In the genomic region with DNA sequence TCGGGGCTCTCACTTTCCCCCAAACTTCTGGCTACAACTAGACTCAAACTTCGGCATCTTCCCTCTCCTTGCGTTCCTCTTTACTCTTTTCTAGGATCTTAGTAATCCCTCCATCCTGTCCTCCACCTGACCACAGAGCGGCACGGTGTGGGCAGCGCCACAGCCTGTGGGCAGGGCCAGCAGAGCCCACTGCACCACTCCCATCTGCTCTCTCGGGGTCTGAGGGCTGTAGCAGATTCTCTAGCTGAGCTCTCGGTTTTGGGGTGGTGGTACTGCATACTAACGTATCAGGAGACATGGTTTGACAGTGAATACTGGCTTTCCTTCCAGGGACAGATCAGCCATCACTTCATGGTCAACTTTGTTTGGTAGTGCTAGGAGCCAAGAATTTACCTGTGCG, we compare ENCODE assay signal across 19 cellular contexts. TPM values are rescaled to one million over a fixed set of nuclear protein-coding genes. Genes with fewer than 3 reads are reported as not detected.
A peak's percentile ranks its signal among the peaks of the same experiment; 100 is the strongest.
DNase-seq lines count a peak whose midpoint lies in the region; ATAC-seq, FAIRE-seq and TF ChIP-seq lines count a peak whose summit lies in the region.
"Had no signal": no experiment of that assay in that cellular context is flagged by ENCODE, and none has a peak within 500 bp of the region (broad histone marks: within the 10 kb centered on the region; RNA-seq: fewer than 3 reads in every experiment).

No MANE protein-coding gene starts in this region.

- no peak overlapping the region for H2AK5ac ChIP-seq in neuronal stem cell (ENCODE audit: low read depth, low read length)

- TF ChIP-seq POLR2A in GM12891 (IDR thresholded peaks at IDR 0.05; ENCODE audit: low read depth, low read length) (no peak), K562 (conservative IDR thresholded peaks at IDR 0.05) (no peak)

- H2BK15ac ChIP-seq in neuronal stem cell (ENCODE audit: low read length) = no peak overlapping the region

- intact Hi-C loops in K562 (cut with micrococcal nuclease) = loop anchor here (2.0 kb wide), 1 partner anchor 43 kb away; no protein-coding TSS in a partner anchor

- CTCF ChIA-PET in activated CD4-positive, alpha-beta T cell treated with anti-CD3 and anti-CD28 coated beads, Interleukin-2, amount 10 ng/mL, durations not matched to agents 7 days and 5 days (lab: Charles Lee) = interaction anchor here (1.4 kb wide), 1 partner anchor 9 kb away, joined by 4 read pairs; no protein-coding TSS in a partner anchor
- CTCF ChIA-PET in K562 (lab: Yijun Ruan, JAX; ENCODE audit: low intra/inter-chr PET ratio) = no interaction called here

- H3K4me2 ChIP-seq in K562 (ENCODE audit: insufficient read depth, low read length) = no peak overlapping the region
- H3K4me2 ChIP-seq in neuronal stem cell (ENCODE audit: insufficient read depth, low read length, poor library complexity, severe bottlenecking) = no peak overlapping the region
- H3K4me2 ChIP-seq: SK-N-SH had no signal

- H4K8ac ChIP-seq in neuronal stem cell (ENCODE audit: low read depth, low read length) = no peak overlapping the region

- H3K9ac ChIP-seq in K562 (ENCODE audit: insufficient read depth in 1 of 2, low read depth in 2 of 2, low read length in 2 of 2) (no peak overlapping the region), neuronal stem cell (ENCODE audit: low read depth, low read length, poor library complexity) (no peak overlapping the region)
- H3K9ac ChIP-seq: SK-N-SH had no signal

- no peaks in the 10 kb centered on the region for H3K9me3 ChIP-seq in K562 (replicated peaks; ENCODE audit: control insufficient read depth, insufficient read depth, low read depth, low read length)
- H3K9me3 ChIP-seq in neuronal stem cell (replicated peaks in 1 of 2; ENCODE audit: control insufficient read depth in 2 of 2, insufficient read depth in 1 of 2, low read depth in 1 of 2, low read length in 2 of 2) = no peaks in the 10 kb centered on the region
- H3K9me3 ChIP-seq: breast epithelium, SK-N-SH had no signal

- FAIRE-seq in GM12891 (lab: Jason Lieb, UNC) (no peak), K562 (lab: Jason Lieb, UNC) (peak; percentile 6)
- FAIRE-seq: TTC549 had no signal

- peaks cover 1% of the 10 kb centered on the region for H3K79me1 ChIP-seq in neuronal stem cell (ENCODE audit: low read depth, low read length)

- no peaks in the 10 kb centered on the region for H3K9me1 ChIP-seq in K562 (ENCODE audit: control insufficient read depth, insufficient read depth, low read length)

- no peaks in the 10 kb centered on the region for H3K9me3 Mint-ChIP-seq in activated CD4-positive, alpha-beta T cell treated with anti-CD3 and anti-CD28 coated beads, Interleukin-2, amount 10 ng/mL, durations not matched to agents 7 days and 5 days
- no peaks in the 10 kb centered on the region for H3K9me3 Mint-ChIP-seq in nephron

- H3K4me3 ChIP-seq in K562 (no peak overlapping the region), neuronal stem cell (ENCODE audit: low read length in 2 of 2) (no peak overlapping the region)
- H3K4me3 ChIP-seq: breast epithelium had no signal

- H3K27me3 Mint-ChIP-seq in activated CD4-positive, alpha-beta T cell treated with anti-CD3 and anti-CD28 coated beads, Interleukin-2, amount 10 ng/mL, durations not matched to agents 7 days and 5 days = no peaks in the 10 kb centered on the region
- no peaks in the 10 kb centered on the region for H3K27me3 Mint-ChIP-seq in nephron (ENCODE audit: low read depth)
- H3K27me3 Mint-ChIP-seq: activated naive CD8-positive, alpha-beta T cell had no signal

- H3K23ac ChIP-seq in neuronal stem cell (ENCODE audit: low read depth, low read length, poor library complexity) = no peak overlapping the region

- H3K36me3 Mint-ChIP-seq in activated CD4-positive, alpha-beta T cell treated with anti-CD3 and anti-CD28 coated beads, Interleukin-2, amount 10 ng/mL, durations not matched to agents 7 days and 5 days (ENCODE audit: low read depth) = peaks cover 35% of the 10 kb centered on the region
- peaks cover 18% of the 10 kb centered on the region for H3K36me3 Mint-ChIP-seq in nephron (ENCODE audit: low read depth)

- DNase-seq in activated CD4-positive, alpha-beta T cell treated with anti-CD3 and anti-CD28 coated beads, Interleukin-2, amount 10 ng/mL, durations not matched to agents 7 days and 5 days = no peak
- no peak for DNase-seq in activated CD4-positive, alpha-beta T cell treated with anti-CD3 and anti-CD28 coated beads, Interleukin-2, amount 50 U/mL, for 4 hours
- DNase-seq in GM12891 (ENCODE audit: insufficient read length, low spot score) (no peak), K562 (ENCODE audit: extremely low read depth in 1 of 4, low spot score in 3 of 4) (no peak), neuronal stem cell (ENCODE audit: low spot score) (no peak), left lobe of liver (ENCODE audit: low spot score) (no peak), iPS-NIHi11 (ENCODE audit: low spot score) (no peak)
- DNase-seq: EL, KG1, left cardiac atrium, NCI-H1105, NCI-H2171, NCI-H774, SK-N-SH had no signal

- H3K36me3 ChIP-seq in K562 (ENCODE audit: control insufficient read depth, insufficient read depth, low read length) (peaks cover 24% of the 10 kb centered on the region), neuronal stem cell (replicated peaks in 1 of 2; ENCODE audit: control insufficient read depth in 2 of 2, insufficient read depth in 2 of 2, low read length in 2 of 2) (peaks cover 14 to 29% of the 10 kb centered on the region in 2 donors)
- H3K36me3 ChIP-seq: breast epithelium had no signal

- H3K27me3 ChIP-seq in K562 (ENCODE audit: control insufficient read depth in 2 of 2, insufficient read depth in 2 of 2, low read length in 2 of 2) = 0 out of 5 replicates have a peak, but pooled peaks cover 0 to 4% of the 10 kb centered on the region in 2 experiments
- H3K27me3 ChIP-seq in neuronal stem cell (ENCODE audit: control insufficient read depth in 3 of 3, insufficient read depth in 3 of 3, low read depth in 1 of 3, low read length in 3 of 3) = no peaks in the 10 kb centered on the region
- H3K27me3 ChIP-seq: breast epithelium had no signal

- BruUV-seq in K562 (replicated peaks; lab: Mats Ljungman, UMichigan) = no TSS peak

- POLR2A ChIA-PET in activated CD4-positive, alpha-beta T cell treated with anti-CD3 and anti-CD28 coated beads, Interleukin-2, amount 10 ng/mL, durations not matched to agents 7 days and 5 days (lab: Charles Lee) = no interaction called here
- POLR2A ChIA-PET in K562 (lab: Yijun Ruan, JAX) = interaction anchor here (0.7 to 3.1 kb wide), 3 partner anchors 10 to 309 kb away, joined by 3 to 16 read pairs (median 11); no protein-coding TSS in a partner anchor

- peak overlapping the region; percentile 33 for H3K27ac Mint-ChIP-seq in activated CD4-positive, alpha-beta T cell treated with anti-CD3 and anti-CD28 coated beads, Interleukin-2, amount 10 ng/mL, durations not matched to agents 7 days and 5 days
- H3K27ac Mint-ChIP-seq in nephron = peak overlapping the region in 2 of 3 experiments; percentile 43 to 54
- H3K27ac Mint-ChIP-seq: activated naive CD8-positive, alpha-beta T cell had no signal

- H4K20me1 ChIP-seq in K562 (replicated peaks; ENCODE audit: control insufficient read depth, insufficient read depth, low read length) = peaks cover 9% of the 10 kb centered on the region; the same call in 1 of the 2 replicates

- no peaks in the 10 kb centered on the region for H3K79me2 ChIP-seq in K562 (ENCODE audit: control insufficient read depth, insufficient read depth, low read length)

- H3K18ac ChIP-seq in neuronal stem cell (ENCODE audit: low read length) = no peak overlapping the region

- no peak for TF ChIP-seq RAD21 in K562 (CRISPR knock-in tag; conservative IDR thresholded peaks at IDR 0.05 in 1 of 2, IDR thresholded peaks at IDR 0.05 in 1 of 2)

- TF ChIP-seq EP300 in K562 (IDR thresholded peaks at IDR 0.05; ENCODE audit: low read length) = no peak

- no peak for ATAC-seq in K562
- ATAC-seq in left lobe of liver = no peak
- ATAC-seq: Panc1 had no signal

- H3K4ac ChIP-seq in neuronal stem cell (ENCODE audit: low read length) = no peak overlapping the region

- peaks cover 23 to 45% of the 10 kb centered on the region in 2 experiments; a peak in 4 of 5 replicates for H3K4me1 ChIP-seq in K562 (replicated peaks in 1 of 2; ENCODE audit: control insufficient read depth in 2 of 2, insufficient read depth in 2 of 2, low read length in 2 of 2)
- H3K4me1 ChIP-seq in neuronal stem cell (ENCODE audit: control insufficient read depth in 2 of 2, insufficient read depth in 1 of 2, low read depth in 1 of 2, low read length in 2 of 2) = peaks cover 4 to 10% of the 10 kb centered on the region in 2 donors
- H3K4me1 ChIP-seq: breast epithelium had no signal

- H3K27ac ChIP-seq in K562 (ENCODE audit: extremely low read depth, low read depth, low read length) (no peak overlapping the region), neuronal stem cell (replicated peaks; ENCODE audit: low read length) (no peak overlapping the region)
- H3K27ac ChIP-seq: breast epithelium had no signal

- H3K4me1 Mint-ChIP-seq in activated CD4-positive, alpha-beta T cell treated with anti-CD3 and anti-CD28 coated beads, Interleukin-2, amount 10 ng/mL, durations not matched to agents 7 days and 5 days = no peaks in the 10 kb centered on the region
- peaks cover 43% of the 10 kb centered on the region for H3K4me1 Mint-ChIP-seq in nephron

- no peak overlapping the region for H2BK120ac ChIP-seq in neuronal stem cell (ENCODE audit: low read depth, low read length)

- no peak overlapping the region for H2BK5ac ChIP-seq in neuronal stem cell (ENCODE audit: low read length)

- H2BK12ac ChIP-seq in neuronal stem cell (ENCODE audit: low read length) = no peak overlapping the region

- H3K4me3 Mint-ChIP-seq in activated CD4-positive, alpha-beta T cell treated with anti-CD3 and anti-CD28 coated beads, Interleukin-2, amount 10 ng/mL, durations not matched to agents 7 days and 5 days = no peak overlapping the region
- H3K4me3 Mint-ChIP-seq in nephron = no peak overlapping the region
- H3K4me3 Mint-ChIP-seq: activated naive CD8-positive, alpha-beta T cell had no signal

- WGBS in K562 (ENCODE audit: insufficient coverage, low coverage, missing lambda C conversion rate) = 81% methylated on average over 8 of the region's 10 CpGs
- no CpG with 5 or more reads among the region's 10 CpGs for WGBS in neuronal stem cell (ENCODE audit: extremely low coverage in 2 of 2, insufficient read length in 2 of 2, insufficient replicate concordance in 1 of 2), 2 donors

- TF ChIP-seq CTCF in K562 (IDR thresholded peaks at IDR 0.05 in 2 of 3, conservative IDR thresholded peaks at IDR 0.05 in 1 of 3; ENCODE audit: insufficient read depth in 2 of 3, low read depth in 1 of 3, low read length in 3 of 3) = no peak
- TF ChIP-seq CTCF in nephron (IDR thresholded peaks at IDR 0.05; ENCODE audit: unreplicated experiment in 3 of 3) = no peak

- no peak overlapping the region for H4K91ac ChIP-seq in neuronal stem cell (ENCODE audit: low read depth, low read length, poor library complexity)

- H2AFZ ChIP-seq in K562 (ENCODE audit: low read depth, low read length) (no peak overlapping the region), neuronal stem cell (ENCODE audit: low read length) (no peak overlapping the region)

- in situ Hi-C loops in K562 (cut with MboI) = no loop called here

- no peak overlapping the region for H3K14ac ChIP-seq in neuronal stem cell (ENCODE audit: low read length)

RNA-seq across cellular contexts. Expression of a gene that starts 57.4 kb away (rescaled TPM):
- 100 to 1,000 TPM; 201 to 210 TPM for total RNA-seq in activated CD4-positive, alpha-beta T cell treated with anti-CD3 and anti-CD28 coated beads, Interleukin-2, amount 10 ng/mL, durations not matched to agents 7 days and 5 days
- 166 TPM for polyA plus RNA-seq in GM12891 (2012; ENCODE audit: low read depth, missing spikeins)
- 49.5 and 70.7 TPM in 2 replicates for total RNA-seq in K562 (2011; cell fraction: chromatin; rRNA removed; ENCODE audit: low replicate concordance)
- total RNA-seq in K562 (2011; cell fraction: nucleolus; rRNA removed) = 37.9 and 45.2 TPM in 2 replicates
- 44.1 and 48.1 TPM in 2 replicates for total RNA-seq in K562 (2011; cell fraction: nucleoplasm; rRNA removed)
- 161 and 162 TPM in 2 replicates for total RNA-seq in K562 (2014; rRNA removed)
- 71.5 and 72.7 TPM in 2 replicates for total RNA-seq in K562 (2014; rRNA removed; fragmentation: Illumina TruSeq; extraction: Trizol)
- total RNA-seq in K562 (2015; rRNA removed; fragmentation: Illumina TruSeq; extraction: Trizol) = 110 and 117 TPM in 2 replicates
- 125 and 143 TPM in 2 replicates for total RNA-seq in K562 (2021)
- polyA plus RNA-seq in K562 (2011; rRNA removed) = 104 and 135 TPM in 2 replicates
- polyA plus RNA-seq in K562 (2011; cell fraction: cytosol; rRNA removed) = 78.6 and 88.6 TPM in 2 replicates
- 91.7 and 156 TPM in 2 replicates for polyA plus RNA-seq in K562 (2011; cell fraction: nucleus; rRNA removed)
- polyA plus RNA-seq in K562 (2012) = 120 and 126 TPM in 2 replicates
- 93.0 and 101 TPM in 2 replicates for polyA plus RNA-seq in K562 (2014; fragmentation: Illumina TruSeq; extraction: Trizol)
- 10 to 100 TPM; 36.5 to 63.6 TPM for polyA plus RNA-seq in K562 (2014; fragmentation: Nextera tagmentation; extraction: Ambion mirVana)
- polyA plus RNA-seq in K562 (2014; rRNA removed) = 91.5 and 114 TPM in 2 replicates
- polyA minus RNA-seq in K562 (2011; rRNA and poly(A)+ RNA removed) = 100 and 114 TPM in 2 replicates
- polyA minus RNA-seq in K562 (2011; cell fraction: cytosol; rRNA and poly(A)+ RNA removed) = 69.7 and 85.1 TPM in 2 replicates
- polyA minus RNA-seq in K562 (2011; cell fraction: nucleus; rRNA and poly(A)+ RNA removed) = 20.1 and 54.6 TPM in 2 replicates
- polyA plus RNA-seq in neuronal stem cell (2013, experiment 1 of 2) = 32.4 TPM
- polyA plus RNA-seq in neuronal stem cell (2013, experiment 2 of 2) = 32.9 TPM
- total RNA-seq in left lobe of liver = 57.0 TPM
